ENCODE assay signal across 12 cellular contexts in the genomic region with DNA sequence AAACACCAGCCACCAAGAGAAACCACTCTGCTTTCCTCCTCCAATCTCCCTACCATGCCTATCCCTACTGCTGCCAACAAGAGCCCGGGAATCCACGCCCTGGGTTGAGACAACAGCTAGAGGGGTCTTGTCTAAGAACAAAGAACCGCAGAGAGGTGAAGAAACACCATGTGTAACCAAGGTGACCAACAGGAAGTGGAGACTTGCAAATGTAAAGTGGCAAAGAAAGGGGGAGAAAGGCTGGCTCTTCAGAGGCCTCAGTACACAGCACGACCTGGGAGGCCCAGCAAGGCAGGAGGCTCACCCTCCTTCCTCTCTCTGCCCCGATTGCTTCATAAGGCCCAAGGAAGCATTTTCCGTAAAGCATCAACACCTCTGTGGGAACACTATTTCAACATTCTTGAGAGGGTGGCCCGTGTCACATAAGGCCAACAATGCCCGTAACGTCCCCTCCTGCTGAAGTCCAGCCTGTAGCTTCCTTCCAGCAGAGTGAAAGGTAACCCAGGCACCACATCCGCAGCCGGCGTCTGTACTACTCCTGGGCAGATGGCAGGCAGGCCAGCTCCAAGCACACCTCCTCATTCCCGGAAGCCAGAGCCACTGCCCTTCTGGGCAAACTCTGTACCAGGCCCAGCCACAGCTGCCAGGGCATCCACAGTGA. TPM values are rescaled to one million over a fixed set of nuclear protein-coding genes. Genes with fewer than 3 reads are reported as not detected.
DNase-seq lines count a peak whose midpoint lies in the region; TF ChIP-seq lines count a peak whose summit lies in the region.
"Had no signal": no experiment of that assay in that cellular context is flagged by ENCODE, and none has a peak within 500 bp of the region (broad histone marks: within the 10 kb centered on the region; RNA-seq: fewer than 3 reads in every experiment).

No MANE protein-coding gene starts in this region.

- DNase-seq in HL-60 (ENCODE audit: low read depth in 1 of 2, low spot score in 1 of 2) = peak; percentile 83 to 94
- peak; percentile 97 for DNase-seq in SKM-1 treated with dmso at 0.1 percent for 144 hours (lab: John Stamatoyannopoulos, UW; ENCODE audit: unreplicated experiment)
- DNase-seq in spleen = peak; percentile 88
- DNase-seq in effector CD8-positive, alpha-beta T cell (lab: John Stamatoyannopoulos, UW) = no peak
- DNase-seq in activated CD8-positive, alpha-beta memory T cell treated with anti-CD3 and anti-CD28 coated beads, Interleukin-2, amount 50 U/mL, for 4 hours = no peak
- DNase-seq in NCI-H146 treated with DMSO at 0.1 percent for 48 hours (lab: John Stamatoyannopoulos, UW; ENCODE audit: unreplicated experiment) = no peak
- no peak for DNase-seq in activated gamma-delta T cell (lab: John Stamatoyannopoulos, UW)
- DNase-seq: activated CD4-positive, alpha-beta T cell treated with anti-CD3 and anti-CD28 coated beads, Interleukin-2, amount 50 U/mL, for 4 hours; activated naive CD8-positive, alpha-beta T cell treated with anti-CD3 and anti-CD28 coated beads, Interleukin-2, amount 10 ng/mL, durations not matched to agents 7 days and 5 days; NCI-H2107 had no signal

- 41 to 69% (median 57%) methylated on average over 9 to 13 of the region's 13 CpGs for WGBS in spleen, 5 donors

- TF ChIP-seq CTCF in HL-60 (IDR thresholded peaks at IDR 0.05; ENCODE audit: insufficient read depth, low read length) (no peak), spleen (IDR thresholded peaks at IDR 0.05 in 8 of 11, conservative IDR thresholded peaks at IDR 0.05 in 3 of 11) (peak in 1 of 11 experiments; percentile 10)

- H3K4me3 ChIP-seq in HL-60 (replicated peaks; ENCODE audit: insufficient read depth, low read length) = no peak overlapping the region
- H3K4me3 ChIP-seq in iPS-15b (ENCODE audit: low read depth, low read length) = no peak overlapping the region
- H3K4me3 ChIP-seq in spleen = peak overlapping the region in 1 of 8 donors; percentile 48

- H3K36me3 ChIP-seq in iPS-15b (ENCODE audit: control insufficient read depth, insufficient read depth, low read length) (peaks cover 3% of the 10 kb centered on the region), spleen (no peaks in the 10 kb centered on the region)

- H3K4me1 ChIP-seq in iPS-15b (ENCODE audit: control insufficient read depth, insufficient read depth, low read length) (peaks cover 16% of the 10 kb centered on the region), spleen (peaks cover 6 to 90% (median 30%) of the 10 kb centered on the region in 6 donors)

- TF ChIP-seq POLR2A in spleen (IDR thresholded peaks at IDR 0.05) = no peak

- intact Hi-C loops in spleen (cut with DNase I; ENCODE audit: low total_unique reads) = no loop called here

- peak overlapping the region; percentile 26 for H3K9ac ChIP-seq in iPS-15b (ENCODE audit: low read depth, low read length)

- no peaks in the 10 kb centered on the region for H3K27me3 ChIP-seq in HL-60 (ENCODE audit: insufficient read depth, poor library complexity, severe bottlenecking)
- H3K27me3 ChIP-seq in iPS-15b (ENCODE audit: control insufficient read depth, insufficient read depth, low read length) = no peaks in the 10 kb centered on the region
- H3K27me3 ChIP-seq in spleen (replicated peaks in 1 of 7) = no peaks in the 10 kb centered on the region

- H3K27ac ChIP-seq in HL-60 (replicated peaks) (peak overlapping the region; percentile 57), spleen (peak overlapping the region in 7 of 8 donors; percentile 44 to 93 (median 86))

- H3K9me3 ChIP-seq in iPS-15b (ENCODE audit: control insufficient read depth, insufficient read depth, low read length) = no peaks in the 10 kb centered on the region
- H3K9me3 ChIP-seq in spleen = no peaks in the 10 kb centered on the region

RNA-seq across cellular contexts. Expression of gene CCNJL, which starts 18.3 kb away (rescaled TPM):
- total RNA-seq in spleen = 10 to 100 TPM; 11.7 to 24.9 (median 19.3) TPM
- polyA plus RNA-seq in spleen = 1 to 10 TPM; 1.3 to 3.4 (median 1.8) TPM
- total RNA-seq: CD8-positive, alpha-beta T cell had no signal

Comparison
In these comparisons a context has a peak if more than half of its experiments do, and no peak if none do; other contexts are left out.
1. DNase-seq: peak in HL-60 (2 of 2), SKM-1 treated with dmso at 0.1 percent for 144 hours (single experiment) and spleen (single experiment); none in effector CD8-positive, alpha-beta T cell (single experiment), activated CD8-positive, alpha-beta memory T cell treated with anti-CD3 and anti-CD28 coated beads, Interleukin-2, amount 50 U/mL, for 4 hours (single experiment), NCI-H146 treated with DMSO at 0.1 percent for 48 hours (single experiment) and activated gamma-delta T cell (single experiment).